ENCODE assay signal across 8 cellular contexts in genomic region chr1:19311931-19312781, GRCh38. TPM values are rescaled to one million over a fixed set of nuclear protein-coding genes. Genes with fewer than 3 reads are reported as not detected.
DNase-seq lines count a peak whose midpoint lies in the region; ATAC-seq and TF ChIP-seq lines count a peak whose summit lies in the region.

Gene AKR7A2, minus strand, starts transcription at chr1:19312144. Its CDS starts 20 bp downstream, at chr1:19312124.
A gene with protein sequence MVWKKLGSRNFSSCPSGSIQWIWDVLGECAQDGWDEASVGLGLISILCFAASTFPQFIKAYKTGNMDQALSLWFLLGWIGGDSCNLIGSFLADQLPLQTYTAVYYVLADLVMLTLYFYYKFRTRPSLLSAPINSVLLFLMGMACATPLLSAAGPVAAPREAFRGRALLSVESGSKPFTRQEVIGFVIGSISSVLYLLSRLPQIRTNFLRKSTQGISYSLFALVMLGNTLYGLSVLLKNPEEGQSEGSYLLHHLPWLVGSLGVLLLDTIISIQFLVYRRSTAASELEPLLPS (plus strand): TSS chr1:19312326. CDS start chr1:19317678, 5,352 bp downstream.

- TF ChIP-seq CTCF in PC-3 (conservative IDR thresholded peaks at IDR 0.05; ENCODE audit: low read depth, low read length): no peak

- H3F3A ChIP-seq in PC-3 (ENCODE audit: low read length, unreplicated experiment): no peaks in the 10 kb centered on the region

- peak within 1 kb of the TSS; percentile 94 for H3K4me3 ChIP-seq in PC-3 (ENCODE audit: low read length)
- peak within 1 kb of the TSS; percentile 79 to 92 for H3K4me3 ChIP-seq in esophagus (ENCODE audit: low read depth in 1 of 2, low read length in 2 of 2)
- peak within 1 kb of the TSS; percentile 37 for H3K4me3 ChIP-seq in mucosa of stomach (ENCODE audit: low read length)

- no peak for TF ChIP-seq RAD21 in Ishikawa (IDR thresholded peaks at IDR 0.05; ENCODE audit: low read depth)

- POLR2A ChIA-PET in PC-3 (lab: Charles Lee; ENCODE audit: unreplicated experiment): no interaction called here

- TF ChIP-seq EP300 in Ishikawa (IDR thresholded peaks at IDR 0.05; ENCODE audit: borderline replicate concordance): no peak

- H2AFZ ChIP-seq in PC-3 (ENCODE audit: low read length): peak within 1 kb of the TSS; percentile 89

- peaks cover 48% of the 10 kb centered on the region for H3K4me1 ChIP-seq in PC-3 (ENCODE audit: insufficient read depth, low read length)
- H3K4me1 ChIP-seq in esophagus (ENCODE audit: control insufficient read depth in 2 of 2, insufficient read depth in 2 of 2, low read length in 1 of 2): peaks cover 4 to 28% of the 10 kb centered on the region in 2 donors
- peaks cover 45% of the 10 kb centered on the region for H3K4me1 ChIP-seq in mucosa of stomach (ENCODE audit: control insufficient read depth, insufficient read depth, low read length)

- no peaks in the 10 kb centered on the region for H3K9me2 ChIP-seq in PC-3 (replicated peaks; ENCODE audit: low read length)

- H3K27ac ChIP-seq in PC-3 (ENCODE audit: low read length) (peak within 1 kb of the TSS; percentile 8), esophagus (ENCODE audit: low read depth in 2 of 2, low read length in 1 of 2) (peak within 1 kb of the TSS; percentile 71 to 84)

- BruUV-seq in PC-3 (replicated peaks; lab: Mats Ljungman, UMichigan): no TSS peak

- H3K9me3 ChIP-seq in PC-3 (ENCODE audit: low read length) (no peaks in the 10 kb centered on the region), esophagus (ENCODE audit: control insufficient read depth in 2 of 2, insufficient read depth in 1 of 2, low read depth in 1 of 2, low read length in 1 of 2) (no peaks in the 10 kb centered on the region), mucosa of stomach (ENCODE audit: control insufficient read depth, low read length) (no peaks in the 10 kb centered on the region)

- intact Hi-C loops in PC-3 (cut with micrococcal nuclease): no loop called here

- H3K27me3 ChIP-seq in PC-3 (ENCODE audit: low read length): no peaks in the 10 kb centered on the region
- H3K27me3 ChIP-seq in esophagus (ENCODE audit: control insufficient read depth in 1 of 2, insufficient read depth in 2 of 2, low read length in 2 of 2): no peaks in the 10 kb centered on the region
- no peaks in the 10 kb centered on the region for H3K27me3 ChIP-seq in mucosa of stomach (ENCODE audit: control insufficient read depth, insufficient read depth, low read length)

- WGBS in esophagus, 2 donors: 0% methylated on average over 56 to 105 of the region's 105 CpGs

- H3K36me3 ChIP-seq in PC-3 (ENCODE audit: low read depth, low read length) (peaks cover 13% of the 10 kb centered on the region; the same call in 1 of the 2 replicates), esophagus (ENCODE audit: control insufficient read depth in 2 of 2, insufficient read depth in 2 of 2, low read length in 1 of 2) (peaks cover 3 to 13% of the 10 kb centered on the region in 2 donors), mucosa of stomach (ENCODE audit: control insufficient read depth, insufficient read depth, low read length) (peaks cover 4% of the 10 kb centered on the region)

- H3K9ac ChIP-seq in PC-3 (ENCODE audit: low read length): peak within 1 kb of the TSS; percentile 95
- H3K9ac ChIP-seq in mucosa of stomach (ENCODE audit: low read length): peak within 1 kb of the TSS; percentile 80

- 0 out of 2 replicates have a peak, but pooled peaks cover 8% of the 10 kb centered on the region for H4K20me1 ChIP-seq in PC-3 (ENCODE audit: low read length)

- peaks cover 60% of the 10 kb centered on the region for H3K79me2 ChIP-seq in PC-3 (ENCODE audit: low read length)

- DNase-seq in DMS153 (lab: John Stamatoyannopoulos, UW) (peak; percentile 77), PC-3 (peak; percentile 94)
- DNase-seq in activated T-cell treated with anti-CD3 and anti-CD28 coated beads, Interleukin-2, amount 50 U/mL, for 48 hours: peak; percentile 93 to 95
- DNase-seq in stimulated activated CD8-positive, alpha-beta memory T cell treated with anti-CD3 and anti-CD28 coated beads, Interleukin-4, amount 100 ng/mL, for 48 hours: peak; percentile 93

- CTCF ChIA-PET in PC-3 (lab: Charles Lee): interaction anchor here (0.5 kb wide), 2 partner anchors 27 to 347 kb away, joined by 3 to 10 read pairs; no protein-coding TSS in a partner anchor

- ATAC-seq in GM21619 (IDR thresholded peaks at IDR 0.05; ENCODE audit: unreplicated experiment) (peak; percentile 52), PC-3 (peak; percentile 84)

- H3K4me2 ChIP-seq in PC-3 (ENCODE audit: low read length): peak within 1 kb of the TSS; percentile 96

TF ChIP-seq in Ishikawa, 13 proteins besides CTCF, POLR2A, EP300 and RAD21:
- TF ChIP-seq, protein P1, sequence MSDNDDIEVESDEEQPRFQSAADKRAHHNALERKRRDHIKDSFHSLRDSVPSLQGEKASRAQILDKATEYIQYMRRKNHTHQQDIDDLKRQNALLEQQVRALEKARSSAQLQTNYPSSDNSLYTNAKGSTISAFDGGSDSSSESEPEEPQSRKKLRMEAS (IDR thresholded peaks at IDR 0.05): peak; percentile 85
- TF ChIP-seq CREB1 (IDR thresholded peaks at IDR 0.05; ENCODE audit: low read depth) (no peak), TAF1 (IDR thresholded peaks at IDR 0.05; ENCODE audit: low read depth) (peak; percentile 74), FOXM1 (IDR thresholded peaks at IDR 0.05; ENCODE audit: borderline replicate concordance, low read depth) (no peak), YY1 (IDR thresholded peaks at IDR 0.05; ENCODE audit: low read depth) (0 out of 2 replicates have a peak, but pooled peaks have one; percentile 40), TEAD4 (IDR thresholded peaks at IDR 0.05) (no peak), CEBPB (IDR thresholded peaks at IDR 0.05) (no peak), NFIC (IDR thresholded peaks at IDR 0.05) (no peak), TCF12 (IDR thresholded peaks at IDR 0.05; ENCODE audit: low read depth) (0 out of 2 replicates have a peak, but pooled peaks have one; percentile 27), EGR1 (IDR thresholded peaks at IDR 0.05) (peak; percentile 89), ZBTB7A (IDR thresholded peaks at IDR 0.05; ENCODE audit: low read depth) (peak; percentile 73)
- TF ChIP-seq, protein P2, sequence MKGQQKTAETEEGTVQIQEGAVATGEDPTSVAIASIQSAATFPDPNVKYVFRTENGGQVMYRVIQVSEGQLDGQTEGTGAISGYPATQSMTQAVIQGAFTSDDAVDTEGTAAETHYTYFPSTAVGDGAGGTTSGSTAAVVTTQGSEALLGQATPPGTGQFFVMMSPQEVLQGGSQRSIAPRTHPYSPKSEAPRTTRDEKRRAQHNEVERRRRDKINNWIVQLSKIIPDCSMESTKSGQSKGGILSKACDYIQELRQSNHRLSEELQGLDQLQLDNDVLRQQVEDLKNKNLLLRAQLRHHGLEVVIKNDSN (IDR thresholded peaks at IDR 0.05): peak; percentile 92
- TF ChIP-seq, protein P3, sequence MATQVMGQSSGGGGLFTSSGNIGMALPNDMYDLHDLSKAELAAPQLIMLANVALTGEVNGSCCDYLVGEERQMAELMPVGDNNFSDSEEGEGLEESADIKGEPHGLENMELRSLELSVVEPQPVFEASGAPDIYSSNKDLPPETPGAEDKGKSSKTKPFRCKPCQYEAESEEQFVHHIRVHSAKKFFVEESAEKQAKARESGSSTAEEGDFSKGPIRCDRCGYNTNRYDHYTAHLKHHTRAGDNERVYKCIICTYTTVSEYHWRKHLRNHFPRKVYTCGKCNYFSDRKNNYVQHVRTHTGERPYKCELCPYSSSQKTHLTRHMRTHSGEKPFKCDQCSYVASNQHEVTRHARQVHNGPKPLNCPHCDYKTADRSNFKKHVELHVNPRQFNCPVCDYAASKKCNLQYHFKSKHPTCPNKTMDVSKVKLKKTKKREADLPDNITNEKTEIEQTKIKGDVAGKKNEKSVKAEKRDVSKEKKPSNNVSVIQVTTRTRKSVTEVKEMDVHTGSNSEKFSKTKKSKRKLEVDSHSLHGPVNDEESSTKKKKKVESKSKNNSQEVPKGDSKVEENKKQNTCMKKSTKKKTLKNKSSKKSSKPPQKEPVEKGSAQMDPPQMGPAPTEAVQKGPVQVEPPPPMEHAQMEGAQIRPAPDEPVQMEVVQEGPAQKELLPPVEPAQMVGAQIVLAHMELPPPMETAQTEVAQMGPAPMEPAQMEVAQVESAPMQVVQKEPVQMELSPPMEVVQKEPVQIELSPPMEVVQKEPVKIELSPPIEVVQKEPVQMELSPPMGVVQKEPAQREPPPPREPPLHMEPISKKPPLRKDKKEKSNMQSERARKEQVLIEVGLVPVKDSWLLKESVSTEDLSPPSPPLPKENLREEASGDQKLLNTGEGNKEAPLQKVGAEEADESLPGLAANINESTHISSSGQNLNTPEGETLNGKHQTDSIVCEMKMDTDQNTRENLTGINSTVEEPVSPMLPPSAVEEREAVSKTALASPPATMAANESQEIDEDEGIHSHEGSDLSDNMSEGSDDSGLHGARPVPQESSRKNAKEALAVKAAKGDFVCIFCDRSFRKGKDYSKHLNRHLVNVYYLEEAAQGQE (IDR thresholded peaks at IDR 0.05; ENCODE audit: low read depth): no peak

RNA-seq across cellular contexts. Expression of gene AKR7A2, which starts in this region (rescaled TPM):
- 63.3 and 72.3 TPM in 2 replicates for total RNA-seq in PC-3 (2014; rRNA removed)
- 10 to 100 TPM in 1 of 2 donors, 1 to 10 TPM in 1; 9.4 to 52.6 TPM for polyA plus RNA-seq in esophagus

RNA-seq across cellular contexts. Expression of the second gene that starts in this region (rescaled TPM):
- 27.7 and 28.9 TPM in 2 replicates for total RNA-seq in PC-3 (2014; rRNA removed)
- 1 to 10 TPM; 8.6 to 8.9 TPM for polyA plus RNA-seq in esophagus

Comparison
In these comparisons a context has a peak if more than half of its experiments do, and no peak if none do; other contexts are left out.
1. Peak in every context shown above with its lines: DNase-seq, ATAC-seq, H3K4me3 ChIP-seq and H3K27ac ChIP-seq.
2. H3K4me3 ChIP-seq: peak in every context shown above with its lines; median percentile 94 in PC-3; 86 in esophagus; 37 in mucosa of stomach.